Comparison of ENCODE assay signal across 8 cellular contexts in the genomic region with DNA sequence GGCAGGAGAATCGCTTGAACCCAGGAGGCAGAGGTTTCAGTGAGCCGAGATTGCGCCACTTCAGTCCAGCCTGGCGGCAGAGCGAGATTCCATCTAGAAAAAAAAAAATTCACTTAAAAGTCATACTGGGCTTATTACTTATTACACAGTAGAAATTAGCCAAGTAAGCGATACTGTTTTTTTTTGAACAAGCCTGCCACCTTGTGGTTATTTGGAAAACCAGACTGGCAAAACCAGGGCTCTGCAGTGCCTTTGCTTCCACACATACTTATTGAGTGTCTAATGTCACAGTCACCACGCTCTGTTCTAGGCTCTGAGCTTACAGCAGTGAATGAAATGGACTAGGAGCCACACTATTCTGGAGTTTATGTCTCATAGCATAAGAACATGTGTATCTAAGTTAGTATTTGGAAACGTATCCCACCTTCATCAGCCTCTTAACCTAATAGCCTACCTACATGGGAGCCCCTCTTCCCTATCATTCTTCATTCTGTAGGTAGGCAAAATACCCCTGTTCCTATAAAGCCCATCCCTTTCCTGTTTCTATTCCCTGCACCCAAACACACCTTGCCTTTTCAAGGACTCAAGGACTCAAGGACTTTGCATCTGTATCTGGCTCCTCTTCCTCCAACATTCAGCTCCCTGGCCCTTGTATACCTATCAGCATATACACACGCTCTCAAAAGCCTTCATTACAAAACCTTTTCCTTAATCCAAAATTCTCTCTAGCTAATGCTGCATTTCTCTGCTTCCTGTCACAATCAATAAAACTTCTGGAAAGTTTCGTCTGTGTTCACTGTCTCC. TPM values are rescaled to one million over a fixed set of nuclear protein-coding genes. Genes with fewer than 3 reads are reported as not detected.
DNase-seq lines count a peak whose midpoint lies in the region; ATAC-seq and TF ChIP-seq lines count a peak whose summit lies in the region.

No MANE protein-coding gene starts in this region.

- TF ChIP-seq CTCF in HEK293 (tag by site-specific recombination; IDR thresholded peaks at IDR 0.05), result peak; percentile 29; the same call in 1 of the 2 replicates
- TF ChIP-seq CTCF in esophagus squamous epithelium (IDR thresholded peaks at IDR 0.05), result peak; percentile 30 to 67 (median 56)
- peak; percentile 83 for TF ChIP-seq CTCF in nephron progenitor cell (IDR thresholded peaks at IDR 0.05)

- intact Hi-C loops in esophagus squamous epithelium (cut with DNase I), result no loop called here

- CTCF ChIA-PET in HEK293 (lab: Yijun Ruan, JAX), result interaction anchor here (0.5 to 5.8 kb wide), 27 partner anchors 11 to 1513 kb away, joined by 3 to 45 read pairs (median 4); no protein-coding TSS in a partner anchor

- peak; percentile 33 for DNase-seq in DMS79 treated with DMSO at 0.1 percent for 48 hours (lab: John Stamatoyannopoulos, UW)
- no peak for DNase-seq in DMS79 (lab: John Stamatoyannopoulos, UW)
- peak; percentile 33 for DNase-seq in NCI-H1092 (lab: John Stamatoyannopoulos, UW)
- peak; percentile 68 for DNase-seq in SK-N-DZ (ENCODE audit: low spot score)
- DNase-seq in esophagus squamous epithelium (lab: John Stamatoyannopoulos, UW), result no peak
- peak; percentile 28 for DNase-seq in nephron progenitor cell

- no peaks in the 10 kb centered on the region for H3K9me3 ChIP-seq in HEK293 (ENCODE audit: control insufficient read depth, insufficient read depth, low read depth, low read length)
- H3K9me3 ChIP-seq in esophagus squamous epithelium, result no peaks in the 10 kb centered on the region

- peaks cover 1% of the 10 kb centered on the region for H3K36me3 Mint-ChIP-seq in nephron progenitor cell (ENCODE audit: low read depth)

- H3K27ac ChIP-seq in HEK293 (ENCODE audit: extremely low read depth, low read depth, low read length) (no peak overlapping the region), esophagus squamous epithelium (no peak overlapping the region)

- H3K4me3 ChIP-seq in HEK293 (ENCODE audit: low read depth, low read length) (no peak overlapping the region), esophagus squamous epithelium (no peak overlapping the region)

- no peak for TF ChIP-seq POLR2A in esophagus squamous epithelium (IDR thresholded peaks at IDR 0.05)

- POLR2A ChIA-PET in HEK293 (lab: Yijun Ruan, JAX), result interaction anchor here (0.6 kb wide), 1 partner anchor 11 kb away, joined by 4 read pairs; no protein-coding TSS in a partner anchor

- peaks cover 5% of the 10 kb centered on the region for H3K4me1 Mint-ChIP-seq in nephron progenitor cell

- peaks cover 4% of the 10 kb centered on the region for H3K9me3 Mint-ChIP-seq in nephron progenitor cell

- H3K4me1 ChIP-seq in HEK293 (ENCODE audit: control insufficient read depth, insufficient read depth, low read length) (no peaks in the 10 kb centered on the region), esophagus squamous epithelium (no peaks in the 10 kb centered on the region)

- peaks cover 4% of the 10 kb centered on the region for H3K27me3 Mint-ChIP-seq in nephron progenitor cell (ENCODE audit: low read depth, poor library complexity)

- no peak for ATAC-seq in HG03095 (IDR thresholded peaks at IDR 0.05; ENCODE audit: unreplicated experiment)

- H3K36me3 ChIP-seq in HEK293 (ENCODE audit: control insufficient read depth in 2 of 2, insufficient read depth in 1 of 2, low read length in 2 of 2) (no peaks in the 10 kb centered on the region), esophagus squamous epithelium (no peaks in the 10 kb centered on the region)

- H3K27me3 ChIP-seq in esophagus squamous epithelium, result peaks cover 0 to 47% (median 0%) of the 10 kb centered on the region in 4 donors

- no peak overlapping the region for H3K27ac Mint-ChIP-seq in nephron progenitor cell

- H3K4me3 Mint-ChIP-seq in nephron progenitor cell, result no peak overlapping the region

- 27 to 29% methylated on average over 10 of the region's 10 CpGs for WGBS in esophagus squamous epithelium, 2 donors

TF ChIP-seq in HEK293, 187 proteins besides CTCF, POLR2A, EP300 and RAD21:
- TF ChIP-seq ZNF37A (tag by site-specific recombination; IDR thresholded peaks at IDR 0.05) (no peak), ZNF544 (tag by site-specific recombination; IDR thresholded peaks at IDR 0.05) (no peak), YY2 (tag by site-specific recombination; IDR thresholded peaks at IDR 0.05) (no peak), IKZF3 (tag by site-specific recombination; IDR thresholded peaks at IDR 0.05) (no peak), ZNF501 (tag by site-specific recombination; IDR thresholded peaks at IDR 0.05) (no peak), ZNF654 (tag by site-specific recombination; IDR thresholded peaks at IDR 0.05; ENCODE audit: low read depth) (peak; percentile 95), ZNF404 (tag by site-specific recombination; IDR thresholded peaks at IDR 0.05) (no peak), ZNF677 (tag by site-specific recombination; IDR thresholded peaks at IDR 0.05) (no peak), ZNF843 (tag by site-specific recombination; IDR thresholded peaks at IDR 0.05) (no peak), ZBTB7A (tag by site-specific recombination; IDR thresholded peaks at IDR 0.05; ENCODE audit: low read depth) (0 out of 2 replicates have a peak, but pooled peaks have one; percentile 37), OVOL3 (tag by site-specific recombination; IDR thresholded peaks at IDR 0.05) (no peak), ZNF239 (tag by site-specific recombination; IDR thresholded peaks at IDR 0.05) (no peak), KLF9 (tag by site-specific recombination; IDR thresholded peaks at IDR 0.05; ENCODE audit: low read depth) (no peak), ZNF23 (tag by site-specific recombination; IDR thresholded peaks at IDR 0.05; ENCODE audit: borderline replicate concordance) (no peak), BCL11B (tag by site-specific recombination; IDR thresholded peaks at IDR 0.05; ENCODE audit: low read depth) (no peak)
- TF ChIP-seq, protein P1, sequence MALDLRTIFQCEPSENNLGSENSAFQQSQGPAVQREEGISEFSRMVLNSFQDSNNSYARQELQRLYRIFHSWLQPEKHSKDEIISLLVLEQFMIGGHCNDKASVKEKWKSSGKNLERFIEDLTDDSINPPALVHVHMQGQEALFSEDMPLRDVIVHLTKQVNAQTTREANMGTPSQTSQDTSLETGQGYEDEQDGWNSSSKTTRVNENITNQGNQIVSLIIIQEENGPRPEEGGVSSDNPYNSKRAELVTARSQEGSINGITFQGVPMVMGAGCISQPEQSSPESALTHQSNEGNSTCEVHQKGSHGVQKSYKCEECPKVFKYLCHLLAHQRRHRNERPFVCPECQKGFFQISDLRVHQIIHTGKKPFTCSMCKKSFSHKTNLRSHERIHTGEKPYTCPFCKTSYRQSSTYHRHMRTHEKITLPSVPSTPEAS (tag by site-specific recombination; IDR thresholded peaks at IDR 0.05), result no peak
- TF ChIP-seq, protein P2, sequence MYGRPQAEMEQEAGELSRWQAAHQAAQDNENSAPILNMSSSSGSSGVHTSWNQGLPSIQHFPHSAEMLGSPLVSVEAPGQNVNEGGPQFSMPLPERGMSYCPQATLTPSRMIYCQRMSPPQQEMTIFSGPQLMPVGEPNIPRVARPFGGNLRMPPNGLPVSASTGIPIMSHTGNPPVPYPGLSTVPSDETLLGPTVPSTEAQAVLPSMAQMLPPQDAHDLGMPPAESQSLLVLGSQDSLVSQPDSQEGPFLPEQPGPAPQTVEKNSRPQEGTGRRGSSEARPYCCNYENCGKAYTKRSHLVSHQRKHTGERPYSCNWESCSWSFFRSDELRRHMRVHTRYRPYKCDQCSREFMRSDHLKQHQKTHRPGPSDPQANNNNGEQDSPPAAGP (tag by site-specific recombination; IDR thresholded peaks at IDR 0.05), result no peak
TF ChIP-seq in HEK293: peak in this region for 2.

RNA-seq across cellular contexts. Expression of a gene that starts 13.9 kb away (rescaled TPM):
- 242 and 321 TPM in 2 replicates for polyA plus RNA-seq in SK-N-DZ (2014; cell fraction: cytosol; rRNA removed)
- polyA plus RNA-seq in SK-N-DZ (2014; cell fraction: nucleus; rRNA removed), result 109 and 110 TPM in 2 replicates
- 10 to 100 TPM in 3 of 4 donors, 1 to 10 TPM in 1; 5.2 to 16.7 (median 13.6) TPM for total RNA-seq in esophagus squamous epithelium

Comparison
In these comparisons a context has a peak if more than half of its experiments do, and no peak if none do; other contexts are left out.
1. DNase-seq: peak in DMS79 treated with DMSO at 0.1 percent for 48 hours (single experiment), NCI-H1092 (single experiment), SK-N-DZ (single experiment) and nephron progenitor cell (single experiment); none in DMS79 (single experiment) and esophagus squamous epithelium (single experiment).
2. CTCF ChIP-seq: peak in every context shown above with its lines; median percentile 83 in nephron progenitor cell; 56 in esophagus squamous epithelium; 29 in HEK293.